8 cellular contexts compared by ENCODE assay signal in genomic region chr4:125315571-125316390, GRCh38. TPM values are rescaled to one million over a fixed set of nuclear protein-coding genes. Genes with fewer than 3 reads are reported as not detected.
DNase-seq lines count a peak whose midpoint lies in the region; ATAC-seq and TF ChIP-seq lines count a peak whose summit lies in the region.

No MANE protein-coding gene starts in this region.

- 0% methylated on average over 15 of the region's 51 CpGs; no CpG with 5 or more reads in 1 of the 2 experiments for WGBS in IMR-90 (ENCODE audit: extremely low coverage in 2 of 2, insufficient read length in 1 of 2), 2 experiments

- H3K23ac ChIP-seq in IMR-90 (ENCODE audit: low read depth, low read length): peak overlapping the region; percentile 96

- peak overlapping the region; percentile 65 for H3K27ac ChIP-seq in IMR-90 (ENCODE audit: insufficient read depth, low read length)

- ATAC-seq in IMR-90 (ENCODE audit: low read depth) (peak; percentile 28), naive B cell (ENCODE audit: low read depth in 2 of 2) (peak; percentile 15 to 17), GM18873 (IDR thresholded peaks at IDR 0.05; ENCODE audit: low FRiP score, unreplicated experiment) (no peak)

- H2BK5ac ChIP-seq in IMR-90 (ENCODE audit: low read depth, low read length, poor library complexity, severe bottlenecking): peak overlapping the region; percentile 76

- peak overlapping the region; percentile 83 for H3K4ac ChIP-seq in IMR-90 (ENCODE audit: low read depth, low read length)

- peak overlapping the region; percentile 53 for H4K5ac ChIP-seq in IMR-90 (ENCODE audit: low read depth, low read length)

- TF ChIP-seq CTCF in IMR-90 (conservative IDR thresholded peaks at IDR 0.05; ENCODE audit: low read depth, low read length) (peak; percentile 23; the same call in 1 of the 2 replicates), fibroblast of villous mesenchyme (IDR thresholded peaks at IDR 0.05; ENCODE audit: insufficient read depth, low read depth, low read length) (peak; percentile 13)

- H2BK120ac ChIP-seq in IMR-90 (ENCODE audit: low read depth, low read length): peak overlapping the region; percentile 86

- dilution Hi-C loops in IMR-90 (cut with HindIII; ENCODE audit: low sequenced_read_pairs, unreplicated experiment): no loop called here

- H3K4me1 Mint-ChIP-seq in naive B cell: peaks cover 25 to 46% (median 37%) of the 10 kb centered on the region in 3 donors

- peak overlapping the region; percentile 97 for H2AFZ ChIP-seq in IMR-90 (replicated peaks; ENCODE audit: low read length, poor library complexity)

- peak; percentile 45 for DNase-seq in NCI-H82 (lab: John Stamatoyannopoulos, UW)
- no peak for DNase-seq in NCI-H82 treated with DMSO at 0.1 percent for 48 hours (lab: John Stamatoyannopoulos, UW; ENCODE audit: unreplicated experiment)
- DNase-seq in IMR-90: peak; percentile 54
- peak; percentile 58 for DNase-seq in activated CD8-positive, alpha-beta memory T cell treated with anti-CD3 and anti-CD28 coated beads, Interleukin-2, amount 50 U/mL, for 48 hours
- peak; percentile 58 for DNase-seq in fibroblast of villous mesenchyme (ENCODE audit: low read depth)
- no peak for DNase-seq in naive B cell
- no peak for DNase-seq in ureter (ENCODE audit: low spot score)

- no peaks in the 10 kb centered on the region for H3K9me3 ChIP-seq in IMR-90 (ENCODE audit: control insufficient read depth, insufficient read depth, low read length)

- peak overlapping the region; percentile 79; the same call in 1 of the 2 replicates for H3K56ac ChIP-seq in IMR-90 (ENCODE audit: extremely low read depth, insufficient read depth, low read length)

- peaks cover 11% of the 10 kb centered on the region for H3K4me1 ChIP-seq in IMR-90 (ENCODE audit: control insufficient read depth, insufficient read depth, low read length)

- peak overlapping the region; percentile 49; the same call in 1 of the 3 replicates for H2BK15ac ChIP-seq in IMR-90 (ENCODE audit: low read depth, low read length)

- intact Hi-C loops in IMR-90 (cut with micrococcal nuclease): loop anchor here (1.0 to 10.0 kb wide), 9 partner anchors 52 to 909 kb away; no protein-coding TSS in a partner anchor

- peaks cover 0 to 9% (median 0%) of the 10 kb centered on the region in 7 donors for H3K9me3 Mint-ChIP-seq in naive B cell

- H2BK20ac ChIP-seq in IMR-90 (ENCODE audit: low read depth, low read length): peak overlapping the region; percentile 81

- peaks cover 6% of the 10 kb centered on the region; the same call in 1 of the 2 replicates for H4K20me1 ChIP-seq in IMR-90 (ENCODE audit: insufficient read depth, low read length)

- peak overlapping the region; percentile 88 for H3K9ac ChIP-seq in IMR-90 (ENCODE audit: low read depth, low read length)

- peaks cover 16% of the 10 kb centered on the region for H3K9me1 ChIP-seq in IMR-90 (ENCODE audit: insufficient read depth, low read length)

- no TSS peak for BruUV-seq in IMR-90 (replicated peaks; lab: Mats Ljungman, UMichigan)

- H3K36me3 Mint-ChIP-seq in naive B cell: no peaks in the 10 kb centered on the region

- peak overlapping the region; percentile 81 for H3K14ac ChIP-seq in IMR-90 (replicated peaks; ENCODE audit: low read depth, low read length)

- H4K8ac ChIP-seq in IMR-90 (ENCODE audit: low read depth in 2 of 2, low read length in 2 of 2): peak overlapping the region; percentile 70 to 73; a peak in 3 of 4 replicates

- H3K4me3 Mint-ChIP-seq in naive B cell: peak overlapping the region; percentile 82 to 93 (median 88)

- CTCF ChIA-PET in IMR-90 (lab: Yijun Ruan, JAX): interaction anchor here (0.6 to 2.6 kb wide), 2 partner anchors 436 to 1395 kb away, joined by 3 to 9 read pairs; no protein-coding TSS in a partner anchor

- H2AK9ac ChIP-seq in IMR-90 (replicated peaks; ENCODE audit: low read depth, low read length, poor library complexity): peak overlapping the region; percentile 28

- H3K27ac Mint-ChIP-seq in naive B cell: peak overlapping the region in 2 of 6 donors; percentile 50 to 76

- H3K79me1 ChIP-seq in IMR-90 (ENCODE audit: low read depth in 1 of 2, low read length in 2 of 2): peaks cover 25 to 49% of the 10 kb centered on the region in 2 experiments

- H2AK5ac ChIP-seq in IMR-90 (ENCODE audit: low read depth, low read length): 0 out of 2 replicates have a peak overlapping the region, but pooled peaks have one; percentile 17

- in situ Hi-C loops in IMR-90 (cut with MboI; ENCODE audit: low sequenced_read_pairs): loop anchor here (25.0 kb wide), 2 partner anchors 922 to 1097 kb away; no protein-coding TSS in a partner anchor

- H3K36me3 ChIP-seq in IMR-90 (ENCODE audit: control insufficient read depth, insufficient read depth, low read length): peaks cover 9% of the 10 kb centered on the region

- peak overlapping the region; percentile 63 for H4K91ac ChIP-seq in IMR-90 (ENCODE audit: insufficient read depth, low read depth, low read length)

- no peak; the same call in 1 of the 2 replicates for TF ChIP-seq RAD21 in IMR-90 (IDR thresholded peaks at IDR 0.05; ENCODE audit: low read length)

- no peaks in the 10 kb centered on the region for H3K27me3 ChIP-seq in IMR-90 (ENCODE audit: control insufficient read depth, insufficient read depth, low read length)

- POLR2A ChIA-PET in IMR-90 (lab: Charles Lee; ENCODE audit: unreplicated experiment): no interaction called here

- peaks cover 61 to 82% (median 80%) of the 10 kb centered on the region in 3 donors for H3K27me3 Mint-ChIP-seq in naive B cell

- peak overlapping the region; percentile 82 for H3K4me2 ChIP-seq in IMR-90 (ENCODE audit: low read depth, low read length)

- H3K18ac ChIP-seq in IMR-90 (ENCODE audit: low read depth, low read length): peak overlapping the region; percentile 43

- no peak for TF ChIP-seq POLR2A in IMR-90 (IDR thresholded peaks at IDR 0.05; ENCODE audit: low read depth, low read length)

- peak overlapping the region; percentile 57 for H3K4me3 ChIP-seq in IMR-90 (ENCODE audit: insufficient read depth, low read depth, low read length)
- H3K4me3 ChIP-seq in fibroblast of villous mesenchyme (ENCODE audit: low read depth, low read length): peak overlapping the region; percentile 96

TF ChIP-seq in IMR-90, 13 proteins besides CTCF, POLR2A, EP300 and RAD21:
- no peak for TF ChIP-seq ELK1 (IDR thresholded peaks at IDR 0.05; ENCODE audit: borderline replicate concordance, low read depth, low read length)
- no peak for TF ChIP-seq CHD1 (IDR thresholded peaks at IDR 0.05; ENCODE audit: low read depth, low read length)
- TF ChIP-seq MXI1 (IDR thresholded peaks at IDR 0.05; ENCODE audit: borderline replicate concordance, low read depth, low read length): no peak
- no peak for TF ChIP-seq NFE2L2 (IDR thresholded peaks at IDR 0.05; ENCODE audit: low read depth, low read length)
- no peak for TF ChIP-seq MAZ (IDR thresholded peaks at IDR 0.05; ENCODE audit: borderline replicate concordance, low read depth, low read length)
- no peak for TF ChIP-seq SMC3 (IDR thresholded peaks at IDR 0.05; ENCODE audit: low read depth, low read length)
- no peak for TF ChIP-seq USF2 (IDR thresholded peaks at IDR 0.05; ENCODE audit: low read depth, low read length)
- TF ChIP-seq RCOR1 (IDR thresholded peaks at IDR 0.05; ENCODE audit: insufficient replicate concordance, low read length): no peak
- TF ChIP-seq BHLHE40 (IDR thresholded peaks at IDR 0.05; ENCODE audit: low read depth, low read length): no peak
- no peak for TF ChIP-seq FOS (IDR thresholded peaks at IDR 0.05; ENCODE audit: low read depth, low read length)
- no peak for TF ChIP-seq CEBPB (IDR thresholded peaks at IDR 0.05; ENCODE audit: low read depth, low read length)
- no peak for TF ChIP-seq MAFK (IDR thresholded peaks at IDR 0.05; ENCODE audit: low read depth, low read length)
- no peak for TF ChIP-seq RFX5 (IDR thresholded peaks at IDR 0.05; ENCODE audit: low read depth, low read length)

RNA-seq across cellular contexts. Expression of gene FAT4, which starts 1.0 kb away (rescaled TPM):
- total RNA-seq in IMR-90 (2012; rRNA removed) (35.6 and 37.5 TPM in 2 replicates), fibroblast of villous mesenchyme (35.1 and 44.9 TPM in 2 replicates), ureter (9.8 TPM)
- polyA plus RNA-seq in IMR-90 (2012; rRNA removed) (6.8 and 7.2 TPM in 2 replicates), naive B cell (ENCODE audit: low read depth in 6 of 6) (not detected)
- 2.6 and 3.1 TPM in 2 replicates for polyA plus RNA-seq in IMR-90 (2012; cell fraction: cytosol; rRNA removed)
- 3.5 and 10.2 TPM in 2 replicates for polyA plus RNA-seq in IMR-90 (2012; cell fraction: nucleus; rRNA removed; ENCODE audit: low replicate concordance)

Comparison
In these comparisons a context has a peak if more than half of its experiments do, and no peak if none do; other contexts are left out.
1. DNase-seq: peak in NCI-H82 (single experiment), IMR-90 (single experiment), activated CD8-positive, alpha-beta memory T cell treated with anti-CD3 and anti-CD28 coated beads, Interleukin-2, amount 50 U/mL, for 48 hours (single experiment) and fibroblast of villous mesenchyme (single experiment); none in NCI-H82 treated with DMSO at 0.1 percent for 48 hours (single experiment), naive B cell (single experiment) and ureter (single experiment).